Comparison of ENCODE assay signal across 27 cellular contexts in the genomic region with DNA sequence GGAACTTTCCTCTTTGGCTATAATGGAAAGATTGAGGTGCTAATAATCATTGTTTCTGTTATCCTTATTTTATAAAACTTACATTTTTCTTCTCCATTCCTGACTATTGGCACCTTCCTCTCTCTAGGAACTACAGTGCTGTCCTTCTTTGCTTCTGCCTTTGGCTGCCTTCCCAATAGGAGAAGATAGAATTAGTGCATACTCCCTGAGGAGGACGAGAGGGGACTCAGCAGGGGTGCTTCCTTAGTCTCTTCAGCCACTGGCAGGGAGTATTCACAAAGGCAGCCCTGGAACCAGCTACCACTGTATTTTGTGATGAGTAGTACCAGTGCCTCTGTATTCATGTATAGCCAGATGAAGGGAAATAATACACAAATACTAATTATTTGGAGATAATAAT.
"Had no signal": no experiment of that assay in that cellular context is flagged by ENCODE, and none has a peak within 500 bp of the region (broad histone marks: within the 10 kb centered on the region; RNA-seq: fewer than 3 reads in every experiment).

No MANE protein-coding gene starts in this region.

- H3K27ac ChIP-seq: body of pancreas, colonic mucosa, parathyroid adenoma, psoas muscle, right atrium auricular region, thyroid gland, upper lobe of left lung, vagina had no signal

- H3K4me3 ChIP-seq: body of pancreas, colonic mucosa, psoas muscle, right atrium auricular region, smooth muscle cell, thyroid gland, upper lobe of left lung, vagina had no signal

- H3K27me3 Mint-ChIP-seq: activated CD4-positive, alpha-beta T cell treated with anti-CD3 and anti-CD28 coated beads for 36 hours; activated CD8-positive, alpha-beta memory T cell treated with anti-CD3 and anti-CD28 coated beads, Interleukin-2, amount 10 ng/mL, durations not matched to agents 7 days and 5 days; activated naive CD8-positive, alpha-beta T cell; naive thymus-derived CD4-positive, alpha-beta T cell; stimulated activated memory B cell treated with anti-CD40 and anti-IgM and Interleukin-4, amounts not matched to agents 10 μg/mL and 1 μg/mL and 100 μg/mL, for 72 hours; stimulated activated naive CD8-positive, alpha-beta T cell treated with anti-CD3 and anti-CD28 coated beads, Interleukin-15, amount 100 ng/mL, for 72 hours had no signal

- ATAC-seq: activated CD4-positive, alpha-beta T cell treated with anti-CD3 and anti-CD28 coated beads for 36 hours; activated CD8-positive, alpha-beta memory T cell treated with anti-CD3 and anti-CD28 coated beads, Interleukin-2, amount 10 ng/mL, durations not matched to agents 7 days and 5 days; activated CD8-positive, alpha-beta T cell treated with anti-CD3 and anti-CD28 coated beads, Interleukin-2, amount 10 ng/mL, durations not matched to agents 7 days and 5 days; activated T-cell treated with anti-CD3 and anti-CD28 coated beads, Interleukin-2, amount 50 U/mL, for 72 hours; body of pancreas; naive thymus-derived CD4-positive, alpha-beta T cell; psoas muscle; stimulated activated memory B cell treated with anti-CD40 and anti-IgM and Interleukin-4, amounts not matched to agents 10 μg/mL and 1 μg/mL and 100 μg/mL, for 72 hours; stimulated activated naive CD8-positive, alpha-beta T cell treated with anti-CD3 and anti-CD28 coated beads, Interleukin-15, amount 100 ng/mL, for 72 hours had no signal

- H3K79me2 ChIP-seq: parathyroid adenoma had no signal

- H3K4me3 Mint-ChIP-seq: activated CD4-positive, alpha-beta T cell treated with anti-CD3 and anti-CD28 coated beads for 36 hours; activated CD8-positive, alpha-beta memory T cell treated with anti-CD3 and anti-CD28 coated beads, Interleukin-2, amount 10 ng/mL, durations not matched to agents 7 days and 5 days; activated CD8-positive, alpha-beta T cell treated with anti-CD3 and anti-CD28 coated beads, Interleukin-2, amount 10 ng/mL, durations not matched to agents 7 days and 5 days; activated naive CD8-positive, alpha-beta T cell; activated T-cell treated with anti-CD3 and anti-CD28 coated beads, Interleukin-2, amount 50 U/mL, for 72 hours; naive thymus-derived CD4-positive, alpha-beta T cell; stimulated activated memory B cell treated with anti-CD40 and anti-IgM and Interleukin-4, amounts not matched to agents 10 μg/mL and 1 μg/mL and 100 μg/mL, for 72 hours; stimulated activated naive CD8-positive, alpha-beta T cell treated with anti-CD3 and anti-CD28 coated beads, Interleukin-15, amount 100 ng/mL, for 72 hours; T-helper 2 cell treated with Interferon-gamma antibody and Interleukin-4, amounts not matched to agents 5 μg/mL and 100 μg/mL, for 36 hours had no signal

- H3K27me3 ChIP-seq: body of pancreas, colonic mucosa, right atrium auricular region, thyroid gland, upper lobe of left lung, vagina had no signal

- H3K36me3 ChIP-seq: colonic mucosa, right atrium auricular region, thyroid gland, upper lobe of left lung, vagina had no signal

- H3K4me2 ChIP-seq: smooth muscle cell had no signal

- H3K9me3 Mint-ChIP-seq: stimulated activated memory B cell treated with anti-CD40 and anti-IgM and Interleukin-4, amounts not matched to agents 10 μg/mL and 1 μg/mL and 100 μg/mL, for 72 hours had no signal

- H3K36me3 Mint-ChIP-seq: activated CD8-positive, alpha-beta memory T cell treated with anti-CD3 and anti-CD28 coated beads, Interleukin-2, amount 10 ng/mL, durations not matched to agents 7 days and 5 days; activated naive CD8-positive, alpha-beta T cell; naive thymus-derived CD4-positive, alpha-beta T cell; stimulated activated memory B cell treated with anti-CD40 and anti-IgM and Interleukin-4, amounts not matched to agents 10 μg/mL and 1 μg/mL and 100 μg/mL, for 72 hours had no signal

- H2AFZ ChIP-seq: parathyroid adenoma had no signal

- DNase-seq: activated CD4-positive, alpha-beta T cell treated with anti-CD3 and anti-CD28 coated beads for 36 hours; activated CD4-positive, CD25-positive, alpha-beta regulatory T cell; activated CD8-positive, alpha-beta memory T cell treated with anti-CD3 and anti-CD28 coated beads, Interleukin-2, amount 10 ng/mL, durations not matched to agents 7 days and 5 days; activated CD8-positive, alpha-beta T cell treated with anti-CD3 and anti-CD28 coated beads, Interleukin-2, amount 10 ng/mL, durations not matched to agents 7 days and 5 days; activated naive CD4-positive, alpha-beta T cell treated with Interleukin-2 at 50 U/mL for 16 hours; activated T-cell treated with anti-CD3 and anti-CD28 coated beads, Interleukin-2, amount 50 U/mL, for 72 hours; aorta; body of pancreas; colonic mucosa; effector CD8-positive, alpha-beta T cell; midbrain; naive thymus-derived CD4-positive, alpha-beta T cell; occipital lobe; psoas muscle; stimulated activated CD4-positive, alpha-beta T cell treated with anti-CD3 and anti-CD28 coated beads, Interleukin-1b, Interleukin-23, amount 100 ng/mL, for 48 hours; stimulated activated CD4-positive, alpha-beta T cell treated with anti-CD3 and anti-CD28 coated beads, Interleukin-4, amount 100 ng/mL, for 4 hours; stimulated activated CD8-positive, alpha-beta memory T cell treated with anti-CD3 and anti-CD28 coated beads, Interleukin-4, amount 100 ng/mL, for 48 hours; stimulated activated naive CD8-positive, alpha-beta T cell treated with anti-CD3 and anti-CD28 coated beads, Interleukin-15, amount 100 ng/mL, for 72 hours; thyroid gland; upper lobe of left lung had no signal

- H3K4me1 Mint-ChIP-seq: activated CD4-positive, alpha-beta T cell treated with anti-CD3 and anti-CD28 coated beads for 36 hours; activated CD8-positive, alpha-beta memory T cell treated with anti-CD3 and anti-CD28 coated beads, Interleukin-2, amount 10 ng/mL, durations not matched to agents 7 days and 5 days; naive thymus-derived CD4-positive, alpha-beta T cell; stimulated activated memory B cell treated with anti-CD40 and anti-IgM and Interleukin-4, amounts not matched to agents 10 μg/mL and 1 μg/mL and 100 μg/mL, for 72 hours; stimulated activated naive CD8-positive, alpha-beta T cell treated with anti-CD3 and anti-CD28 coated beads, Interleukin-15, amount 100 ng/mL, for 72 hours had no signal

- H3K27ac Mint-ChIP-seq: activated CD4-positive, alpha-beta T cell treated with anti-CD3 and anti-CD28 coated beads for 36 hours; activated CD8-positive, alpha-beta memory T cell treated with anti-CD3 and anti-CD28 coated beads, Interleukin-2, amount 10 ng/mL, durations not matched to agents 7 days and 5 days; activated CD8-positive, alpha-beta T cell treated with anti-CD3 and anti-CD28 coated beads, Interleukin-2, amount 10 ng/mL, durations not matched to agents 7 days and 5 days; activated naive CD8-positive, alpha-beta T cell; activated T-cell treated with anti-CD3 and anti-CD28 coated beads, Interleukin-2, amount 50 U/mL, for 72 hours; naive thymus-derived CD4-positive, alpha-beta T cell; stimulated activated memory B cell treated with anti-CD40 and anti-IgM and Interleukin-4, amounts not matched to agents 10 μg/mL and 1 μg/mL and 100 μg/mL, for 72 hours; stimulated activated naive CD8-positive, alpha-beta T cell treated with anti-CD3 and anti-CD28 coated beads, Interleukin-15, amount 100 ng/mL, for 72 hours; T-helper 2 cell treated with Interferon-gamma antibody and Interleukin-4, amounts not matched to agents 5 μg/mL and 100 μg/mL, for 36 hours had no signal

- H3K4me1 ChIP-seq: body of pancreas, colonic mucosa, parathyroid adenoma, psoas muscle, right atrium auricular region, thyroid gland, upper lobe of left lung, vagina had no signal
